In the genomic region with DNA sequence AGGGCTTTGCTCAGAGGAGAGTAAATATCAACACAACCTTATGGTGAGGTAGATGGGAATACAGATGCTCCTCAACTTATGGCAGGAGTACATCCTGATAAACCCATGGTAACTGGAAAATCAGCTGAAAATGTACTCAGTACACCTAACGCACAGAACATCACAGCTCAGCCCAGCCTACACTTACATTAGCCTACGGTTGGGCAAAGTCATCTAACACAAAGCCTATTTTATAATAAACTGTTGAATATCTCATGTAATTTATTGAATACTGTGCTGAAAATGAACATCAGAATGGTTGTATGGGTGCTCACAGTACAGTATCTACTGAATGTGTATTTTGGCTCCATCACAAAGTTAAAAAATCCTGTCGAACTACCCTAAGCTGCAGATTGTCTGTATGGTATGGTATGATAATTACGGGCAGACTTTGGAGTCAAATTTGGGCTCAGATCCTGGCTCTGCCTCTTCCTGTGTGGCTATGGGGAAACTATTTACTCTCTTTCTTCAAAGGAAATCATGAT, we compare ENCODE assay signal across 29 cellular contexts.
"Had no signal": no experiment of that assay in that cellular context is flagged by ENCODE, and none has a peak within 500 bp of the region (broad histone marks: within the 10 kb centered on the region; RNA-seq: fewer than 3 reads in every experiment).

No MANE protein-coding gene starts in this region.

- ATAC-seq: activated CD4-positive, alpha-beta T cell treated with anti-CD3 and anti-CD28 coated beads for 36 hours; activated CD8-positive, alpha-beta memory T cell treated with anti-CD3 and anti-CD28 coated beads, Interleukin-2, amount 10 ng/mL, durations not matched to agents 7 days and 5 days; activated CD8-positive, alpha-beta T cell treated with anti-CD3 and anti-CD28 coated beads, Interleukin-2, amount 10 ng/mL, durations not matched to agents 7 days and 5 days; activated naive CD8-positive, alpha-beta T cell treated with anti-CD3 and anti-CD28 coated beads, Interleukin-2, amount 50 U/mL, for 24 hours; body of pancreas; foreskin keratinocyte; gastrocnemius medialis; heart left ventricle had no signal

- H3K4me1 Mint-ChIP-seq: activated CD4-positive, alpha-beta T cell treated with anti-CD3 and anti-CD28 coated beads for 36 hours; activated CD4-positive, alpha-beta T cell treated with anti-CD3 and anti-CD28 coated beads, Interleukin-2, amount 10 ng/mL, durations not matched to agents 24 days and 14 days; activated CD8-positive, alpha-beta memory T cell treated with anti-CD3 and anti-CD28 coated beads, Interleukin-2, amount 10 ng/mL, durations not matched to agents 7 days and 5 days; activated naive CD4-positive, alpha-beta T cell treated with anti-CD3 and anti-CD28 coated beads, Interleukin-2, amount 50 U/mL, for 24 hours; activated naive CD8-positive, alpha-beta T cell treated with anti-CD3 and anti-CD28 coated beads for 36 hours; activated naive CD8-positive, alpha-beta T cell treated with anti-CD3 and anti-CD28 coated beads, Interleukin-2, amount 50 U/mL, for 24 hours had no signal

- DNase-seq: activated CD4-positive, alpha-beta memory T cell treated with anti-CD3 and anti-CD28 coated beads for 36 hours; activated CD4-positive, alpha-beta T cell treated with anti-CD3 and anti-CD28 coated beads for 36 hours; activated CD4-positive, alpha-beta T cell treated with anti-CD3 and anti-CD28 coated beads, Interleukin-2, amount 10 ng/mL, durations not matched to agents 24 days and 14 days; activated CD4-positive, CD25-positive, alpha-beta regulatory T cell; activated CD4-positive, CD25-positive, alpha-beta regulatory T cell treated with anti-CD3 and anti-CD28 coated beads, Interleukin-2, amount 50 U/mL, for 72 hours; activated CD8-positive, alpha-beta memory T cell treated with anti-CD3 and anti-CD28 coated beads, Interleukin-2, amount 10 ng/mL, durations not matched to agents 7 days and 5 days; activated CD8-positive, alpha-beta memory T cell treated with anti-CD3 and anti-CD28 coated beads, Interleukin-2, amount 50 U/mL, for 4 hours; activated CD8-positive, alpha-beta T cell treated with anti-CD3 and anti-CD28 coated beads, Interleukin-2, amount 10 ng/mL, durations not matched to agents 7 days and 5 days; activated effector memory CD4-positive, alpha-beta T cell treated with anti-CD3 and anti-CD28 coated beads, Interleukin-2, amount 50 U/mL, for 16 hours; activated naive CD4-positive, alpha-beta T cell treated with anti-CD3 and anti-CD28 coated beads for 36 hours; activated naive CD8-positive, alpha-beta T cell treated with anti-CD3 and anti-CD28 coated beads for 36 hours; activated naive CD8-positive, alpha-beta T cell treated with anti-CD3 and anti-CD28 coated beads, Interleukin-2, amount 50 U/mL, for 24 hours; activated T-cell treated with anti-CD3 and anti-CD28 coated beads, Interleukin-2, amount 50 U/mL, for 1 hour; activated T-cell treated with anti-CD3 and anti-CD28 coated beads, Interleukin-2, amount 50 U/mL, for 48 hours; adrenal gland; amygdala; aorta; body of pancreas; caudate nucleus; effector CD8-positive, alpha-beta T cell; esophagus squamous epithelium; foreskin keratinocyte; gastrocnemius medialis; glutamatergic neuron; heart left ventricle; T-helper 2 cell had no signal

- H3K4me3 Mint-ChIP-seq: activated CD4-positive, alpha-beta memory T cell treated with anti-CD3 and anti-CD28 coated beads for 36 hours; activated CD4-positive, alpha-beta T cell treated with anti-CD3 and anti-CD28 coated beads for 36 hours; activated CD4-positive, alpha-beta T cell treated with anti-CD3 and anti-CD28 coated beads, Interleukin-2, amount 10 ng/mL, durations not matched to agents 24 days and 14 days; activated CD8-positive, alpha-beta memory T cell treated with anti-CD3 and anti-CD28 coated beads, Interleukin-2, amount 10 ng/mL, durations not matched to agents 7 days and 5 days; activated CD8-positive, alpha-beta T cell treated with anti-CD3 and anti-CD28 coated beads, Interleukin-2, amount 10 ng/mL, durations not matched to agents 7 days and 5 days; activated naive CD4-positive, alpha-beta T cell treated with anti-CD3 and anti-CD28 coated beads for 36 hours; activated naive CD4-positive, alpha-beta T cell treated with anti-CD3 and anti-CD28 coated beads, Interleukin-2, amount 50 U/mL, for 24 hours; activated naive CD8-positive, alpha-beta T cell treated with anti-CD3 and anti-CD28 coated beads for 36 hours; activated naive CD8-positive, alpha-beta T cell treated with anti-CD3 and anti-CD28 coated beads, Interleukin-2, amount 50 U/mL, for 24 hours; activated T-helper 1 cell treated with anti-CD3 and anti-CD28 coated beads, Interleukin-12 subunit alpha, Interleukin-12 subunit beta, Interleukin-2, Interleukin-4 antibody, amounts not matched to agents 30 ng/mL and 10 ng/mL and 1 ng/mL, durations not matched to agents 14 hours and 24 hours and 36 hours had no signal

- H3K27me3 Mint-ChIP-seq: activated CD4-positive, alpha-beta memory T cell treated with anti-CD3 and anti-CD28 coated beads for 36 hours; activated CD4-positive, alpha-beta T cell treated with anti-CD3 and anti-CD28 coated beads, Interleukin-2, amount 10 ng/mL, durations not matched to agents 24 days and 14 days; activated CD8-positive, alpha-beta memory T cell treated with anti-CD3 and anti-CD28 coated beads, Interleukin-2, amount 10 ng/mL, durations not matched to agents 7 days and 5 days; activated naive CD4-positive, alpha-beta T cell treated with anti-CD3 and anti-CD28 coated beads, Interleukin-2, amount 50 U/mL, for 24 hours; activated naive CD8-positive, alpha-beta T cell treated with anti-CD3 and anti-CD28 coated beads for 36 hours; activated naive CD8-positive, alpha-beta T cell treated with anti-CD3 and anti-CD28 coated beads, Interleukin-2, amount 50 U/mL, for 24 hours had no signal

- H3K27ac Mint-ChIP-seq: activated CD4-positive, alpha-beta memory T cell treated with anti-CD3 and anti-CD28 coated beads for 36 hours; activated CD4-positive, alpha-beta T cell treated with anti-CD3 and anti-CD28 coated beads for 36 hours; activated CD4-positive, alpha-beta T cell treated with anti-CD3 and anti-CD28 coated beads, Interleukin-2, amount 10 ng/mL, durations not matched to agents 24 days and 14 days; activated CD8-positive, alpha-beta memory T cell treated with anti-CD3 and anti-CD28 coated beads, Interleukin-2, amount 10 ng/mL, durations not matched to agents 7 days and 5 days; activated CD8-positive, alpha-beta T cell treated with anti-CD3 and anti-CD28 coated beads, Interleukin-2, amount 10 ng/mL, durations not matched to agents 7 days and 5 days; activated naive CD4-positive, alpha-beta T cell treated with anti-CD3 and anti-CD28 coated beads for 36 hours; activated naive CD4-positive, alpha-beta T cell treated with anti-CD3 and anti-CD28 coated beads, Interleukin-2, amount 50 U/mL, for 24 hours; activated naive CD8-positive, alpha-beta T cell treated with anti-CD3 and anti-CD28 coated beads for 36 hours; activated naive CD8-positive, alpha-beta T cell treated with anti-CD3 and anti-CD28 coated beads, Interleukin-2, amount 50 U/mL, for 24 hours; activated T-helper 1 cell treated with anti-CD3 and anti-CD28 coated beads, Interleukin-12 subunit alpha, Interleukin-12 subunit beta, Interleukin-2, Interleukin-4 antibody, amounts not matched to agents 30 ng/mL and 10 ng/mL and 1 ng/mL, durations not matched to agents 14 hours and 24 hours and 36 hours; activated T-helper 2 cell treated with anti-CD3 and anti-CD28 coated beads, Interferon-gamma antibody, Interleukin-2, Interleukin-4, amounts not matched to agents 10 μg/mL and 5 μg/mL and 100 μg/mL, durations not matched to agents 14 hours and 24 hours and 36 hours had no signal

- H3K36me3 Mint-ChIP-seq: activated CD4-positive, alpha-beta memory T cell treated with anti-CD3 and anti-CD28 coated beads for 36 hours; activated CD8-positive, alpha-beta memory T cell treated with anti-CD3 and anti-CD28 coated beads, Interleukin-2, amount 10 ng/mL, durations not matched to agents 7 days and 5 days; activated naive CD4-positive, alpha-beta T cell treated with anti-CD3 and anti-CD28 coated beads, Interleukin-2, amount 50 U/mL, for 24 hours; activated naive CD8-positive, alpha-beta T cell treated with anti-CD3 and anti-CD28 coated beads for 36 hours had no signal

- H3K9me3 Mint-ChIP-seq: activated CD4-positive, alpha-beta memory T cell treated with anti-CD3 and anti-CD28 coated beads for 36 hours; activated CD4-positive, alpha-beta T cell treated with anti-CD3 and anti-CD28 coated beads, Interleukin-2, amount 10 ng/mL, durations not matched to agents 24 days and 14 days; activated naive CD4-positive, alpha-beta T cell treated with anti-CD3 and anti-CD28 coated beads for 36 hours; activated naive CD4-positive, alpha-beta T cell treated with anti-CD3 and anti-CD28 coated beads, Interleukin-2, amount 50 U/mL, for 24 hours; activated naive CD8-positive, alpha-beta T cell treated with anti-CD3 and anti-CD28 coated beads for 36 hours; activated T-helper 1 cell treated with anti-CD3 and anti-CD28 coated beads, Interleukin-12 subunit alpha, Interleukin-12 subunit beta, Interleukin-2, Interleukin-4 antibody, amounts not matched to agents 30 ng/mL and 10 ng/mL and 1 ng/mL, durations not matched to agents 14 hours and 24 hours and 36 hours; activated T-helper 2 cell treated with anti-CD3 and anti-CD28 coated beads, Interferon-gamma antibody, Interleukin-2, Interleukin-4, amounts not matched to agents 10 μg/mL and 5 μg/mL and 100 μg/mL, durations not matched to agents 14 hours and 24 hours and 36 hours had no signal
